Comparison of ENCODE assay signal across 1 cellular context in the genomic region with DNA sequence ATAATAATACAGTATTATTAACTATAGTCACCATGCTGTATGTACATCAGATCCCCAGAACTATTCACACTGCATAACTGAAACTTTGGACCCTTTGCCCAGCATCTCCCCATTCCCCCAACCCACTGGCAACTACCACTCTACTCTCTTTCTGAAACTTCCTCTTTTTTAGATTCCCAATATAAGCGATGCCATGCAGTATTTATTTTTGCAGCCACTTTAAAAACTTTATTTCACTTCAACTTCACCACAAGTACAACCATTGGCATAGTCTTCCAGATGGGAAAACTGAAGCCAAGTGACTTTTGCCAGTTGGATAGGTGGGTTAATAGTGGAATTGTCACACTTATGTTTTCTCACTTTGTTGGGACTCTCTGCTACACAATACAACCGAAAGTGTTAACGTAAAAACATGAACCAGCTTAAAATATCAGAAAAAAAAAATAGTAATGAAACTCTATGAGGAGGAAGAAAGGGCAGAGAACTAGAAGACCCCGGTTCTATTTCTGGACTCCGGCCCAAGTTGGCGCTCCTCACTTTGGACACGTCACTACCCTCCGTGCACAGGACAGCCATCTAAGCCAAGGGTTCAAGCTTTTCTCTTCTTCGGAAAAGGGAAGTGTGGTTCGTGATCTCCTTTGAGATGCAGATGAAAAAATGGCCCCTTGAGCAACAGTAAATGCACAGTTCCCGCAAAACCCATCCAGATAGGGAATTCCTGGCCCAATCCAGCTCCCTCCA.
TF ChIP-seq lines count a peak whose summit lies in the region.

No MANE protein-coding gene starts in this region.

TF ChIP-seq in K562, 482 proteins besides CTCF, POLR2A, EP300 and RAD21 (continued from another document):
- TF ChIP-seq, protein P1, sequence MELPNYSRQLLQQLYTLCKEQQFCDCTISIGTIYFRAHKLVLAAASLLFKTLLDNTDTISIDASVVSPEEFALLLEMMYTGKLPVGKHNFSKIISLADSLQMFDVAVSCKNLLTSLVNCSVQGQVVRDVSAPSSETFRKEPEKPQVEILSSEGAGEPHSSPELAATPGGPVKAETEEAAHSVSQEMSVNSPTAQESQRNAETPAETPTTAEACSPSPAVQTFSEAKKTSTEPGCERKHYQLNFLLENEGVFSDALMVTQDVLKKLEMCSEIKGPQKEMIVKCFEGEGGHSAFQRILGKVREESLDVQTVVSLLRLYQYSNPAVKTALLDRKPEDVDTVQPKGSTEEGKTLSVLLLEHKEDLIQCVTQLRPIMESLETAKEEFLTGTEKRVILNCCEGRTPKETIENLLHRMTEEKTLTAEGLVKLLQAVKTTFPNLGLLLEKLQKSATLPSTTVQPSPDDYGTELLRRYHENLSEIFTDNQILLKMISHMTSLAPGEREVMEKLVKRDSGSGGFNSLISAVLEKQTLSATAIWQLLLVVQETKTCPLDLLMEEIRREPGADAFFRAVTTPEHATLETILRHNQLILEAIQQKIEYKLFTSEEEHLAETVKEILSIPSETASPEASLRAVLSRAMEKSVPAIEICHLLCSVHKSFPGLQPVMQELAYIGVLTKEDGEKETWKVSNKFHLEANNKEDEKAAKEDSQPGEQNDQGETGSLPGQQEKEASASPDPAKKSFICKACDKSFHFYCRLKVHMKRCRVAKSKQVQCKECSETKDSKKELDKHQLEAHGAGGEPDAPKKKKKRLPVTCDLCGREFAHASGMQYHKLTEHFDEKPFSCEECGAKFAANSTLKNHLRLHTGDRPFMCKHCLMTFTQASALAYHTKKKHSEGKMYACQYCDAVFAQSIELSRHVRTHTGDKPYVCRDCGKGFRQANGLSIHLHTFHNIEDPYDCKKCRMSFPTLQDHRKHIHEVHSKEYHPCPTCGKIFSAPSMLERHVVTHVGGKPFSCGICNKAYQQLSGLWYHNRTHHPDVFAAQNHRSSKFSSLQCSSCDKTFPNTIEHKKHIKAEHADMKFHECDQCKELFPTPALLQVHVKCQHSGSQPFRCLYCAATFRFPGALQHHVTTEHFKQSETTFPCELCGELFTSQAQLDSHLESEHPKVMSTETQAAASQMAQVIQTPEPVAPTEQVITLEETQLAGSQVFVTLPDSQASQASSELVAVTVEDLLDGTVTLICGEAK (IDR thresholded peaks at IDR 0.05), result peak; percentile 64; the same call in 1 of the 2 replicates
- TF ChIP-seq, protein P1 (CRISPR knock-in tag; IDR thresholded peaks at IDR 0.05), result no peak
- TF ChIP-seq CREM (IDR thresholded peaks at IDR 0.05; ENCODE audit: low read depth) (peak; percentile 51; the same call in 1 of the 2 replicates), XRCC4 (IDR thresholded peaks at IDR 0.05; ENCODE audit: extremely low read depth, insufficient read depth, insufficient read length) (no peak), BRD4 (IDR thresholded peaks at IDR 0.05) (peak; percentile 64; the same call in 1 of the 2 replicates), CHD1 (IDR thresholded peaks at IDR 0.05; ENCODE audit: low read length) (peak; percentile 85), YY1 (IDR thresholded peaks at IDR 0.05; ENCODE audit: borderline replicate concordance in 1 of 3, control insufficient read depth in 1 of 3, extremely low read depth in 1 of 3, insufficient read depth in 3 of 3, insufficient read length in 1 of 3, insufficient replicate concordance in 2 of 3, low read depth in 1 of 3, low read length in 2 of 3) (peak in 1 of 3 experiments; percentile 17), ZNF583 (CRISPR knock-in tag; IDR thresholded peaks at IDR 0.05) (no peak), ELF4 (CRISPR knock-in tag; IDR thresholded peaks at IDR 0.05) (no peak)
- TF ChIP-seq, protein P2, sequence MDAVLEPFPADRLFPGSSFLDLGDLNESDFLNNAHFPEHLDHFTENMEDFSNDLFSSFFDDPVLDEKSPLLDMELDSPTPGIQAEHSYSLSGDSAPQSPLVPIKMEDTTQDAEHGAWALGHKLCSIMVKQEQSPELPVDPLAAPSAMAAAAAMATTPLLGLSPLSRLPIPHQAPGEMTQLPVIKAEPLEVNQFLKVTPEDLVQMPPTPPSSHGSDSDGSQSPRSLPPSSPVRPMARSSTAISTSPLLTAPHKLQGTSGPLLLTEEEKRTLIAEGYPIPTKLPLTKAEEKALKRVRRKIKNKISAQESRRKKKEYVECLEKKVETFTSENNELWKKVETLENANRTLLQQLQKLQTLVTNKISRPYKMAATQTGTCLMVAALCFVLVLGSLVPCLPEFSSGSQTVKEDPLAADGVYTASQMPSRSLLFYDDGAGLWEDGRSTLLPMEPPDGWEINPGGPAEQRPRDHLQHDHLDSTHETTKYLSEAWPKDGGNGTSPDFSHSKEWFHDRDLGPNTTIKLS (IDR thresholded peaks at IDR 0.05; ENCODE audit: borderline replicate concordance, low read depth), result peak; percentile 66; the same call in 1 of the 2 replicates
